8 cellular contexts compared by ENCODE assay signal in genomic region chr2:238097988-238098853, GRCh38. TPM values are rescaled to one million over a fixed set of nuclear protein-coding genes. Genes with fewer than 3 reads are reported as not detected.
DNase-seq lines count a peak whose midpoint lies in the region; ATAC-seq, FAIRE-seq and TF ChIP-seq lines count a peak whose summit lies in the region.

No MANE protein-coding gene starts in this region.

- SMC1A ChIA-PET in GM12878 (lab: Charles Lee; ENCODE audit: uncharacterized antibody, unreplicated experiment): interaction anchor here (0.9 to 2.3 kb wide), 3 partner anchors 11 to 29 kb away, joined by 3 to 8 read pairs (median 7); no protein-coding TSS in a partner anchor

- H2AFZ ChIP-seq in GM12878 (ENCODE audit: control insufficient read depth, low read depth, low read length) (peak overlapping the region; percentile 37), HepG2 (ENCODE audit: low read length) (no peak overlapping the region)

- H3K9ac ChIP-seq in GM12878 (ENCODE audit: control insufficient read depth, insufficient read depth, low read length) (no peak overlapping the region), HepG2 (ENCODE audit: insufficient read depth, low read depth, low read length) (no peak overlapping the region)

- TF ChIP-seq CTCF in GM12878 (IDR thresholded peaks at IDR 0.05 in 2 of 3, conservative IDR thresholded peaks at IDR 0.05 in 1 of 3; ENCODE audit: control insufficient read depth in 2 of 3, extremely low read depth in 1 of 3, insufficient read depth in 1 of 3, low read depth in 3 of 3, low read length in 3 of 3) (no peak), HepG2 (CRISPR knock-in tag; IDR thresholded peaks at IDR 0.05) (peak; percentile 17; the same call in 1 of the 2 replicates)

- RAD21 ChIA-PET in GM12878 (lab: Charles Lee; ENCODE audit: unreplicated experiment): interaction anchor here (0.9 to 3.5 kb wide), 6 partner anchors 9 to 130 kb away, joined by 3 to 9 read pairs (median 6); partner anchors contain the start of gene SCLY

- peaks cover 3% of the 10 kb centered on the region for H3K36me3 Mint-ChIP-seq in activated naive CD4-positive, alpha-beta T cell treated with anti-CD3 and anti-CD28 coated beads, Interleukin-2, amount 50 U/mL, for 24 hours
- peaks cover 14% of the 10 kb centered on the region for H3K36me3 Mint-ChIP-seq in activated naive CD4-positive, alpha-beta T cell treated with anti-CD3 and anti-CD28 coated beads for 36 hours (ENCODE audit: low read depth)

- H3K4me1 ChIP-seq in GM12878 (ENCODE audit: control insufficient read depth, insufficient read depth, low read length) (peaks cover 11% of the 10 kb centered on the region), HepG2 (ENCODE audit: insufficient read depth, low read length) (peaks cover 10% of the 10 kb centered on the region; the same call in 1 of the 2 replicates)

- in situ Hi-C loops in GM12878 (cut with MboI) (no loop called here), HepG2 (cut with HindIII; ENCODE audit: extremely low pct_ligation_motif_present, low pct_unique_long_range_greater_than_20kb) (no loop called here)

- H3K9me3 Mint-ChIP-seq in activated naive CD4-positive, alpha-beta T cell treated with anti-CD3 and anti-CD28 coated beads, Interleukin-2, amount 50 U/mL, for 24 hours: no peaks in the 10 kb centered on the region
- H3K9me3 Mint-ChIP-seq in activated naive CD4-positive, alpha-beta T cell treated with anti-CD3 and anti-CD28 coated beads for 36 hours: no peaks in the 10 kb centered on the region

- BruUV-seq in GM12878 (replicated peaks; lab: Mats Ljungman, UMichigan) (no TSS peak), HepG2 (replicated peaks; lab: Mats Ljungman, UMichigan) (no TSS peak)

- no peaks in the 10 kb centered on the region for H3K27me3 ChIP-seq in GM12878 (replicated peaks in 1 of 2; ENCODE audit: control insufficient read depth in 2 of 2, insufficient read depth in 2 of 2, low read length in 1 of 2)
- H3K27me3 ChIP-seq in HepG2 (ENCODE audit: control insufficient read depth in 1 of 2, insufficient read depth in 2 of 2, low read length in 2 of 2): peaks cover 0 to 17% of the 10 kb centered on the region in 2 experiments; a peak in 2 of 5 replicates

- H3K9me3 ChIP-seq in GM12878 (replicated peaks; ENCODE audit: control insufficient read depth, insufficient read depth, low read length) (no peaks in the 10 kb centered on the region), HepG2 (ENCODE audit: low read length) (no peaks in the 10 kb centered on the region)

- FAIRE-seq in H54 (lab: Jason Lieb, UNC) (peak; percentile 72), GM12878 (lab: Jason Lieb, UNC) (peak; percentile 76), HepG2 (lab: Jason Lieb, UNC) (no peak)

- intact Hi-C loops in activated naive CD4-positive, alpha-beta T cell treated with anti-CD3 and anti-CD28 coated beads for 36 hours (cut with micrococcal nuclease): no loop called here
- intact Hi-C loops in GM12878 (cut with micrococcal nuclease; ENCODE audit: unreplicated experiment): no loop called here
- intact Hi-C loops in HepG2 (cut with micrococcal nuclease; ENCODE audit: unreplicated experiment): no loop called here

- ATAC-seq in GM12878 (peak; percentile 96), HepG2 (peak; percentile 56)

- H3K27me3 Mint-ChIP-seq in activated naive CD4-positive, alpha-beta T cell treated with anti-CD3 and anti-CD28 coated beads, Interleukin-2, amount 50 U/mL, for 24 hours: no peaks in the 10 kb centered on the region
- no peaks in the 10 kb centered on the region for H3K27me3 Mint-ChIP-seq in activated naive CD4-positive, alpha-beta T cell treated with anti-CD3 and anti-CD28 coated beads for 36 hours (ENCODE audit: low read depth)

- POLR2A ChIA-PET in GM12878 (lab: Charles Lee) (interaction anchor here (0.7 to 1.9 kb wide), 4 partner anchors 10 to 39 kb away, joined by 3 to 13 read pairs (median 4); no protein-coding TSS in a partner anchor), HepG2 (lab: Yijun Ruan, JAX) (interaction anchor here (1.8 kb wide), 1 partner anchor 38 kb away, joined by 5 read pairs; the partner anchor contains the start of gene SCLY)

- H3K79me2 ChIP-seq in GM12878 (ENCODE audit: control insufficient read depth, insufficient read depth, low read length) (no peaks in the 10 kb centered on the region), HepG2 (ENCODE audit: insufficient read depth, low read length) (no peaks in the 10 kb centered on the region)

- no peak overlapping the region for H3K4me3 ChIP-seq in GM12878
- H3K4me3 ChIP-seq in HepG2 (replicated peaks in 1 of 3; ENCODE audit: insufficient read depth in 1 of 3, low read depth in 2 of 3, low read length in 3 of 3): no peak overlapping the region

- H3K4me1 Mint-ChIP-seq in activated naive CD4-positive, alpha-beta T cell treated with anti-CD3 and anti-CD28 coated beads, Interleukin-2, amount 50 U/mL, for 24 hours: peaks cover 3% of the 10 kb centered on the region
- H3K4me1 Mint-ChIP-seq in activated naive CD4-positive, alpha-beta T cell treated with anti-CD3 and anti-CD28 coated beads for 36 hours (ENCODE audit: low read depth): peaks cover 2% of the 10 kb centered on the region

- peak overlapping the region; percentile 23 for H3K27ac Mint-ChIP-seq in activated naive CD4-positive, alpha-beta T cell treated with anti-CD3 and anti-CD28 coated beads, Interleukin-2, amount 50 U/mL, for 24 hours
- no peak overlapping the region for H3K27ac Mint-ChIP-seq in activated naive CD4-positive, alpha-beta T cell treated with anti-CD3 and anti-CD28 coated beads for 36 hours

- H4K20me1 ChIP-seq in GM12878 (ENCODE audit: control insufficient read depth, insufficient read depth) (no peaks in the 10 kb centered on the region), HepG2 (ENCODE audit: insufficient read depth, low read length) (no peaks in the 10 kb centered on the region)

- H3K4me3 Mint-ChIP-seq in activated naive CD4-positive, alpha-beta T cell treated with anti-CD3 and anti-CD28 coated beads, Interleukin-2, amount 50 U/mL, for 24 hours: no peak overlapping the region
- H3K4me3 Mint-ChIP-seq in activated naive CD4-positive, alpha-beta T cell treated with anti-CD3 and anti-CD28 coated beads for 36 hours: no peak overlapping the region

- H3K27ac ChIP-seq in GM12878 (ENCODE audit: control insufficient read depth, insufficient read depth): no peak overlapping the region; the same call in 1 of the 2 replicates
- H3K27ac ChIP-seq in HepG2 (ENCODE audit: extremely low read length, insufficient read depth, low read length): no peak overlapping the region

- TF ChIP-seq RAD21 in GM12878 (IDR thresholded peaks at IDR 0.05; ENCODE audit: insufficient read depth, low read depth, low read length) (no peak), HepG2 (CRISPR knock-in tag; IDR thresholded peaks at IDR 0.05) (no peak)

- 53% methylated on average over 23 of the region's 37 CpGs for WGBS in GM12878 (ENCODE audit: insufficient coverage, insufficient replicate concordance, low lambda C conversion rate, missing lambda C conversion rate)
- 92% methylated on average over 32 of the region's 37 CpGs for WGBS in HepG2 (ENCODE audit: low lambda C conversion rate)

- H3K4me2 ChIP-seq in GM12878 (ENCODE audit: control insufficient read depth, insufficient read depth) (no peak overlapping the region; the same call in 1 of the 2 replicates), HepG2 (ENCODE audit: low read depth, low read length) (no peak overlapping the region)

- H3K36me3 ChIP-seq in GM12878 (ENCODE audit: control insufficient read depth in 2 of 2, insufficient read depth in 2 of 2, low read length in 1 of 2) (peaks cover 0 to 2% of the 10 kb centered on the region in 2 experiments; a peak in 1 of 4 replicates), HepG2 (replicated peaks in 1 of 2; ENCODE audit: control insufficient read depth in 1 of 2, insufficient read depth in 2 of 2, low read length in 2 of 2) (peaks cover 2 to 4% of the 10 kb centered on the region in 2 experiments; a peak in 1 of 5 replicates)

- CTCF ChIA-PET in activated naive CD4-positive, alpha-beta T cell treated with anti-CD3 and anti-CD28 coated beads for 36 hours (lab: Charles Lee): no interaction called here
- CTCF ChIA-PET in GM12878 (lab: Yijun Ruan, JAX) (interaction anchor here (0.8 to 1.6 kb wide), 4 partner anchors 11 to 240 kb away, joined by 3 to 4 read pairs (median 4); no protein-coding TSS in a partner anchor), HepG2 (lab: Yijun Ruan, JAX; ENCODE audit: low intra/inter-chr PET ratio, low total read pairs) (no interaction called here)

- no peak for DNase-seq in activated naive CD4-positive, alpha-beta T cell treated with anti-CD3 and anti-CD28 coated beads for 36 hours
- DNase-seq in H54 (ENCODE audit: insufficient read length, low spot score) (peak; percentile 96), NCI-H526 treated with DMSO at 0.1 percent for 48 hours (lab: John Stamatoyannopoulos, UW) (peak; percentile 64), GM12878 (ENCODE audit: low read depth, low spot score) (no peak), HepG2 (ENCODE audit: low spot score) (no peak), NCI-H1694 (lab: John Stamatoyannopoulos, UW) (no peak), NCI-H2107 (lab: John Stamatoyannopoulos, UW) (no peak)

- TF ChIP-seq EP300 in GM12878 (IDR thresholded peaks at IDR 0.05; ENCODE audit: borderline replicate concordance in 1 of 2, control insufficient read depth in 1 of 2, low read depth in 2 of 2, low read length in 2 of 2) (no peak), HepG2 (IDR thresholded peaks at IDR 0.05; ENCODE audit: low read depth in 2 of 2, low read length in 2 of 2) (no peak), HepG2 (CRISPR knock-in tag; IDR thresholded peaks at IDR 0.05; ENCODE audit: borderline replicate concordance) (no peak)

- TF ChIP-seq POLR2A in H54 (IDR thresholded peaks at IDR 0.05; ENCODE audit: low read depth, low read length): no peak
- TF ChIP-seq POLR2A in GM12878 (IDR thresholded peaks at IDR 0.05; ENCODE audit: low read depth, low read length): peak; percentile 24; the same call in 1 of the 2 replicates
- no peak for TF ChIP-seq POLR2A in HepG2 (IDR thresholded peaks at IDR 0.05; ENCODE audit: insufficient read depth in 1 of 2, low read depth in 2 of 2, low read length in 2 of 2)

RNA-seq across cellular contexts. Expression of gene ESPNL, which starts 1.9 kb away (rescaled TPM):
- total RNA-seq in activated naive CD4-positive, alpha-beta T cell treated with anti-CD3 and anti-CD28 coated beads for 36 hours: under 1 TPM; 0.05 to 0.15 TPM
- 3.3 and 4.0 TPM in 2 replicates for total RNA-seq in GM12878 (2013; cell fraction: nucleolus; rRNA removed)
- total RNA-seq in GM12878 (2014; rRNA removed): 0.49 and 0.56 TPM in 2 replicates
- 0.14 and 0.18 TPM in 2 replicates for total RNA-seq in GM12878 (2014; rRNA removed; fragmentation: Illumina TruSeq; extraction: Trizol)
- 0.32 and 0.41 TPM in 2 replicates for total RNA-seq in GM12878 (2021)
- 0.07 TPM for polyA plus RNA-seq in GM12878 (2011; ENCODE audit: low read depth)
- polyA plus RNA-seq in GM12878 (2011; rRNA removed): 0.56 and 0.94 TPM in 2 replicates
- polyA plus RNA-seq in GM12878 (2011; cell fraction: cytosol; rRNA removed): 1.6 and 2.2 TPM in 2 replicates
- polyA plus RNA-seq in GM12878 (2011; cell fraction: nucleus; rRNA removed): 6.6 and 6.9 TPM in 2 replicates
- 0.38 and 0.48 TPM in 2 replicates for polyA plus RNA-seq in GM12878 (2012)
- 0.12 TPM in 1 of 2 replicates, not detected in the other for polyA plus RNA-seq in GM12878 (2014; fragmentation: Illumina TruSeq; extraction: Trizol)
- not detected for polyA plus RNA-seq in GM12878 (2014; fragmentation: Nextera tagmentation; extraction: Ambion mirVana)
- polyA plus RNA-seq in GM12878 (2014; rRNA removed): 0.36 and 0.39 TPM in 2 replicates
- polyA plus RNA-seq in GM12878 (2016; fragmentation: Nextera tagmentation; extraction: Ambion mirVana): under 1 TPM in 1 of 2 experiments, not detected in 1; 0.05 TPM
- polyA minus RNA-seq in GM12878 (2011; rRNA and poly(A)+ RNA removed): 0.15 and 0.62 TPM in 2 replicates
- 0.94 TPM in 1 of 2 replicates, not detected in the other for polyA minus RNA-seq in GM12878 (2011; cell fraction: cytosol; rRNA and poly(A)+ RNA removed)
- 0.60 and 0.77 TPM in 2 replicates for polyA minus RNA-seq in GM12878 (2011; cell fraction: nucleus; rRNA and poly(A)+ RNA removed)
- 0.35 and 0.80 TPM in 2 replicates for total RNA-seq in HepG2 (2016; rRNA removed; fragmentation: Illumina TruSeq; extraction: Trizol)
- 0.09 TPM in 1 of 2 replicates, not detected in the other for total RNA-seq in HepG2 (2016; cell fraction: cytosol; rRNA removed; fragmentation: Illumina TruSeq; extraction: Trizol; ENCODE audit: low read depth)
- 0.51 and 1.2 TPM in 2 replicates for total RNA-seq in HepG2 (2016; cell fraction: insoluble cytoplasmic fraction; rRNA removed; fragmentation: Illumina TruSeq; extraction: Trizol)
- total RNA-seq in HepG2 (2016; cell fraction: membrane; rRNA removed; fragmentation: Illumina TruSeq; extraction: Trizol): 0.34 and 0.38 TPM in 2 replicates
- 0.47 and 0.62 TPM in 2 replicates for total RNA-seq in HepG2 (2016; cell fraction: nucleus; rRNA removed; fragmentation: Illumina TruSeq; extraction: Trizol)
- 0.42 and 0.45 TPM in 2 replicates for polyA plus RNA-seq in HepG2 (2011; rRNA removed)
- polyA plus RNA-seq in HepG2 (2011; cell fraction: cytosol; rRNA removed): 0.29 and 0.58 TPM in 2 replicates
- 2.1 TPM in 2 replicates for polyA plus RNA-seq in HepG2 (2011; cell fraction: nucleus; rRNA removed)
- polyA plus RNA-seq in HepG2 (2012): 0.66 and 0.68 TPM in 2 replicates
- polyA plus RNA-seq in HepG2 (2016; cell fraction: cytosol; fragmentation: Illumina TruSeq; extraction: Trizol; ENCODE audit: low read depth): 0.03 and 0.12 TPM in 2 replicates
- polyA plus RNA-seq in HepG2 (2016; cell fraction: insoluble cytoplasmic fraction; fragmentation: Illumina TruSeq; extraction: Trizol; ENCODE audit: low read depth): 0.39 and 0.45 TPM in 2 replicates
- 0.17 and 0.19 TPM in 2 replicates for polyA plus RNA-seq in HepG2 (2016; cell fraction: membrane; fragmentation: Illumina TruSeq; extraction: Trizol; ENCODE audit: low read depth)
- polyA plus RNA-seq in HepG2 (2016; cell fraction: nucleus; fragmentation: Illumina TruSeq; extraction: Trizol; ENCODE audit: insufficient read depth, low read depth): 0.68 and 1.8 TPM in 2 replicates
- 0.05 and 1.2 TPM in 2 replicates for polyA minus RNA-seq in HepG2 (2011; rRNA and poly(A)+ RNA removed; ENCODE audit: low replicate concordance)
- 0.40 and 0.53 TPM in 2 replicates for polyA minus RNA-seq in HepG2 (2011; cell fraction: cytosol; rRNA and poly(A)+ RNA removed)
- 0.39 and 0.50 TPM in 2 replicates for polyA minus RNA-seq in HepG2 (2011; cell fraction: nucleus; rRNA and poly(A)+ RNA removed)

RNA-seq across cellular contexts. Expression of gene SCLY, which starts 37.4 kb away (rescaled TPM):
- total RNA-seq in activated naive CD4-positive, alpha-beta T cell treated with anti-CD3 and anti-CD28 coated beads for 36 hours: 10 to 100 TPM; 46.4 to 46.7 TPM
- total RNA-seq in GM12878 (2013; cell fraction: nucleolus; rRNA removed): 121 and 125 TPM in 2 replicates
- total RNA-seq in GM12878 (2014; rRNA removed) (35.4 and 37.9 TPM in 2 replicates), GM12878 (2014; rRNA removed; fragmentation: Illumina TruSeq; extraction: Trizol) (22.6 and 24.4 TPM in 2 replicates), GM12878 (2021) (31.9 and 34.3 TPM in 2 replicates), HepG2 (2016; rRNA removed; fragmentation: Illumina TruSeq; extraction: Trizol) (31.6 and 38.6 TPM in 2 replicates)
- polyA plus RNA-seq in GM12878 (2011; ENCODE audit: low read depth): 10.1 TPM
- polyA plus RNA-seq in GM12878 (2011; rRNA removed) (31.9 and 42.2 TPM in 2 replicates), GM12878 (2014; fragmentation: Illumina TruSeq; extraction: Trizol) (22.2 and 22.3 TPM in 2 replicates), GM12878 (2014; fragmentation: Nextera tagmentation; extraction: Ambion mirVana) (1 to 10 TPM; 3.3 to 3.6 TPM), GM12878 (2014; rRNA removed) (30.3 and 35.2 TPM in 2 replicates), GM12878 (2016; fragmentation: Nextera tagmentation; extraction: Ambion mirVana) (10 to 100 TPM; 46.4 to 49.1 TPM), HepG2 (2011; rRNA removed) (27.9 and 29.8 TPM in 2 replicates)
- polyA plus RNA-seq in GM12878 (2011; cell fraction: cytosol; rRNA removed): 38.5 and 49.2 TPM in 2 replicates
- polyA plus RNA-seq in GM12878 (2011; cell fraction: nucleus; rRNA removed): 71.2 and 92.5 TPM in 2 replicates
- 11.0 and 12.3 TPM in 2 replicates for polyA plus RNA-seq in GM12878 (2012)
- 46.1 and 55.5 TPM in 2 replicates for polyA minus RNA-seq in GM12878 (2011; rRNA and poly(A)+ RNA removed)
- polyA minus RNA-seq in GM12878 (2011; cell fraction: cytosol; rRNA and poly(A)+ RNA removed): 10.7 and 21.7 TPM in 2 replicates
- 37.5 and 75.9 TPM in 2 replicates for polyA minus RNA-seq in GM12878 (2011; cell fraction: nucleus; rRNA and poly(A)+ RNA removed)
- 12.3 and 14.5 TPM in 2 replicates for total RNA-seq in HepG2 (2016; cell fraction: cytosol; rRNA removed; fragmentation: Illumina TruSeq; extraction: Trizol; ENCODE audit: low read depth)
- 30.5 and 37.5 TPM in 2 replicates for total RNA-seq in HepG2 (2016; cell fraction: insoluble cytoplasmic fraction; rRNA removed; fragmentation: Illumina TruSeq; extraction: Trizol)
- total RNA-seq in HepG2 (2016; cell fraction: membrane; rRNA removed; fragmentation: Illumina TruSeq; extraction: Trizol): 23.6 and 24.7 TPM in 2 replicates
- total RNA-seq in HepG2 (2016; cell fraction: nucleus; rRNA removed; fragmentation: Illumina TruSeq; extraction: Trizol): 29.1 and 39.0 TPM in 2 replicates
- 17.1 and 23.0 TPM in 2 replicates for polyA plus RNA-seq in HepG2 (2011; cell fraction: cytosol; rRNA removed)
- polyA plus RNA-seq in HepG2 (2011; cell fraction: nucleus; rRNA removed): 64.3 and 65.1 TPM in 2 replicates
- polyA plus RNA-seq in HepG2 (2012): 22.1 and 29.8 TPM in 2 replicates
- polyA plus RNA-seq in HepG2 (2016; cell fraction: cytosol; fragmentation: Illumina TruSeq; extraction: Trizol; ENCODE audit: low read depth): 13.7 and 14.3 TPM in 2 replicates
- 25.9 and 34.7 TPM in 2 replicates for polyA plus RNA-seq in HepG2 (2016; cell fraction: insoluble cytoplasmic fraction; fragmentation: Illumina TruSeq; extraction: Trizol; ENCODE audit: low read depth)
- 18.7 and 19.5 TPM in 2 replicates for polyA plus RNA-seq in HepG2 (2016; cell fraction: membrane; fragmentation: Illumina TruSeq; extraction: Trizol; ENCODE audit: low read depth)
- polyA plus RNA-seq in HepG2 (2016; cell fraction: nucleus; fragmentation: Illumina TruSeq; extraction: Trizol; ENCODE audit: insufficient read depth, low read depth): 41.1 and 45.5 TPM in 2 replicates
- 43.6 and 66.5 TPM in 2 replicates for polyA minus RNA-seq in HepG2 (2011; rRNA and poly(A)+ RNA removed; ENCODE audit: low replicate concordance)
- polyA minus RNA-seq in HepG2 (2011; cell fraction: cytosol; rRNA and poly(A)+ RNA removed): 13.8 and 14.8 TPM in 2 replicates
- polyA minus RNA-seq in HepG2 (2011; cell fraction: nucleus; rRNA and poly(A)+ RNA removed): 50.2 and 65.3 TPM in 2 replicates

RNA-seq across cellular contexts. Expression of gene KLHL30, which starts 40.2 kb away (rescaled TPM):
- total RNA-seq in activated naive CD4-positive, alpha-beta T cell treated with anti-CD3 and anti-CD28 coated beads for 36 hours: not detected
- total RNA-seq in GM12878 (2013; cell fraction: nucleolus; rRNA removed): 0.12 and 0.13 TPM in 2 replicates
- total RNA-seq in GM12878 (2014; rRNA removed) (0.05 TPM in 1 of 2 replicates, not detected in the other), GM12878 (2014; rRNA removed; fragmentation: Illumina TruSeq; extraction: Trizol) (not detected in 2 replicates), GM12878 (2021) (0.05 TPM in 1 of 2 replicates, not detected in the other), HepG2 (2016; rRNA removed; fragmentation: Illumina TruSeq; extraction: Trizol) (not detected in 2 replicates)
- not detected for polyA plus RNA-seq in GM12878 (2011; ENCODE audit: low read depth)
- polyA plus RNA-seq in GM12878 (2011; rRNA removed) (not detected in 2 replicates), GM12878 (2014; fragmentation: Illumina TruSeq; extraction: Trizol) (not detected in 2 replicates), GM12878 (2014; fragmentation: Nextera tagmentation; extraction: Ambion mirVana) (not detected), GM12878 (2014; rRNA removed) (not detected in 2 replicates), GM12878 (2016; fragmentation: Nextera tagmentation; extraction: Ambion mirVana) (under 1 TPM in 1 of 2 experiments, not detected in 1; 0.03 TPM), HepG2 (2011; rRNA removed) (0.05 and 0.07 TPM in 2 replicates)
- not detected in 2 replicates for polyA plus RNA-seq in GM12878 (2011; cell fraction: cytosol; rRNA removed)
- 0.09 TPM in 1 of 2 replicates, not detected in the other for polyA plus RNA-seq in GM12878 (2011; cell fraction: nucleus; rRNA removed)
- 0.03 TPM in 1 of 2 replicates, not detected in the other for polyA plus RNA-seq in GM12878 (2012)
- polyA minus RNA-seq in GM12878 (2011; rRNA and poly(A)+ RNA removed): not detected in 2 replicates
- not detected in 2 replicates for polyA minus RNA-seq in GM12878 (2011; cell fraction: cytosol; rRNA and poly(A)+ RNA removed)
- polyA minus RNA-seq in GM12878 (2011; cell fraction: nucleus; rRNA and poly(A)+ RNA removed): not detected in 2 replicates
- total RNA-seq in HepG2 (2016; cell fraction: cytosol; rRNA removed; fragmentation: Illumina TruSeq; extraction: Trizol; ENCODE audit: low read depth): not detected in 2 replicates
- total RNA-seq in HepG2 (2016; cell fraction: insoluble cytoplasmic fraction; rRNA removed; fragmentation: Illumina TruSeq; extraction: Trizol): not detected in 2 replicates
- not detected in 2 replicates for total RNA-seq in HepG2 (2016; cell fraction: membrane; rRNA removed; fragmentation: Illumina TruSeq; extraction: Trizol)
- not detected in 2 replicates for total RNA-seq in HepG2 (2016; cell fraction: nucleus; rRNA removed; fragmentation: Illumina TruSeq; extraction: Trizol)
- polyA plus RNA-seq in HepG2 (2011; cell fraction: cytosol; rRNA removed): 0.03 and 0.05 TPM in 2 replicates
- polyA plus RNA-seq in HepG2 (2011; cell fraction: nucleus; rRNA removed): 0.35 and 0.38 TPM in 2 replicates
- not detected in 2 replicates for polyA plus RNA-seq in HepG2 (2012)
- polyA plus RNA-seq in HepG2 (2016; cell fraction: cytosol; fragmentation: Illumina TruSeq; extraction: Trizol; ENCODE audit: low read depth): not detected in 2 replicates
- not detected in 2 replicates for polyA plus RNA-seq in HepG2 (2016; cell fraction: insoluble cytoplasmic fraction; fragmentation: Illumina TruSeq; extraction: Trizol; ENCODE audit: low read depth)
- polyA plus RNA-seq in HepG2 (2016; cell fraction: membrane; fragmentation: Illumina TruSeq; extraction: Trizol; ENCODE audit: low read depth): not detected in 2 replicates
- polyA plus RNA-seq in HepG2 (2016; cell fraction: nucleus; fragmentation: Illumina TruSeq; extraction: Trizol; ENCODE audit: insufficient read depth, low read depth): not detected in 2 replicates
- polyA minus RNA-seq in HepG2 (2011; rRNA and poly(A)+ RNA removed; ENCODE audit: low replicate concordance): 0.23 and 0.42 TPM in 2 replicates
- not detected in 2 replicates for polyA minus RNA-seq in HepG2 (2011; cell fraction: cytosol; rRNA and poly(A)+ RNA removed)
- 0.12 and 0.39 TPM in 2 replicates for polyA minus RNA-seq in HepG2 (2011; cell fraction: nucleus; rRNA and poly(A)+ RNA removed)

Comparison
In these comparisons a context has a peak if more than half of its experiments do, and no peak if none do; other contexts are left out.
1. DNase-seq: peak in H54 (single experiment) and NCI-H526 treated with DMSO at 0.1 percent for 48 hours (single experiment); none in activated naive CD4-positive, alpha-beta T cell treated with anti-CD3 and anti-CD28 coated beads for 36 hours (single experiment), GM12878 (single experiment), HepG2 (single experiment), NCI-H1694 (single experiment) and NCI-H2107 (single experiment).